In the genomic region with DNA sequence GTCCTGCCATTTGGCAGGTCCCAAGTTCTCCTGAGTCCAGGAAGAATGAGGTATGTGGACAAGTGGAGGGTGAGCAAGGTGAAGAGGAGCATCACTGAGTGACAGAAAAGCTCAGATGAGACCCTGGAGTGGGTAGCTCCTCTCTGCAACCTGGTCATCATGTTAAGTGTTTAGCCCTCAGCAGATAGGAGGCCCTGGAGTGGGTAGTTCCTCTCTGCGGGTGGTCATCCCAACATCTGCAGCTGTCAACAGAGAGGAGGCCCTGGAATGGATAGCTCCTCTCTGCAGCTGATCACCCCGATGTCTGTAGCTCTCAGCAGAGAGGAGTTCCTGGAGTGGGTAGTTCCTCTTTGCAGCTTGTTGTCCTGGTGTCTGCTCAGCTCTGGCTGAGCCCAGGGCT, we compare ENCODE assay signal across 13 cellular contexts.
"Had no signal": no experiment of that assay in that cellular context is flagged by ENCODE, and none has a peak within 500 bp of the region (broad histone marks: within the 10 kb centered on the region; RNA-seq: fewer than 3 reads in every experiment).

No MANE protein-coding gene starts in this region.

- DNase-seq: activated CD4-positive, alpha-beta T cell treated with anti-CD3 and anti-CD28 coated beads, Interleukin-2, amount 10 ng/mL, durations not matched to agents 7 days and 5 days; activated CD4-positive, CD25-positive, alpha-beta regulatory T cell; activated naive CD4-positive, alpha-beta T cell; activated naive CD8-positive, alpha-beta T cell treated with anti-CD3 and anti-CD28 coated beads, Interleukin-2, amount 50 U/mL, for 24 hours; dorsolateral prefrontal cortex; right lobe of liver; stimulated activated CD4-positive, alpha-beta T cell treated with anti-CD3 and anti-CD28 coated beads, Interleukin-4, amount 100 ng/mL, for 4 hours; stimulated activated CD8-positive, alpha-beta memory T cell treated with anti-CD3 and anti-CD28 coated beads, Interleukin-4, amount 100 ng/mL, for 48 hours; stimulated activated naive CD4-positive, alpha-beta T cell treated with Interleukin-2 at 50 U/mL for 16 hours had no signal

- FAIRE-seq: astrocyte, kidney had no signal

- ATAC-seq: activated naive CD8-positive, alpha-beta T cell treated with anti-CD3 and anti-CD28 coated beads, Interleukin-2, amount 50 U/mL, for 24 hours; gastroesophageal sphincter had no signal

- H3K36me3 ChIP-seq: right lobe of liver had no signal

- H3K27me3 ChIP-seq: dorsolateral prefrontal cortex, gastroesophageal sphincter, right lobe of liver had no signal

- H3K4me3 ChIP-seq: dorsolateral prefrontal cortex, gastroesophageal sphincter, right lobe of liver, smooth muscle cell had no signal
